15 cellular contexts compared by ENCODE assay signal in genomic region chr1:215749423-215749822, GRCh38.
DNase-seq lines count a peak whose midpoint lies in the region; TF ChIP-seq lines count a peak whose summit lies in the region.
"Had no signal": no experiment of that assay in that cellular context is flagged by ENCODE, and none has a peak within 500 bp of the region (broad histone marks: within the 10 kb centered on the region; RNA-seq: fewer than 3 reads in every experiment).

No MANE protein-coding gene starts in this region.

- BruUV-seq in mammary epithelial cell (replicated peaks; lab: Mats Ljungman, UMichigan) (no TSS peak), MCF 10A (replicated peaks; lab: Mats Ljungman, UMichigan) (no TSS peak)

- in situ Hi-C loops in mammary epithelial cell (cut with MboI; ENCODE audit: low sequenced_read_pairs in 2 of 2): no loop called here

- POLR2A ChIA-PET in MCF 10A (lab: Yijun Ruan, JAX): no interaction called here

- TF ChIP-seq CTCF in mammary epithelial cell (conservative IDR thresholded peaks at IDR 0.05 in 1 of 2, IDR thresholded peaks at IDR 0.05 in 1 of 2; ENCODE audit: extremely low read depth in 1 of 2, insufficient read depth in 1 of 2, low read depth in 1 of 2, low read length in 2 of 2) (no peak), MCF 10A (IDR thresholded peaks at IDR 0.05; ENCODE audit: unreplicated experiment) (no peak), foreskin fibroblast (IDR thresholded peaks at IDR 0.05; ENCODE audit: low read depth, low read length) (no peak)

- H3K9ac ChIP-seq in mammary epithelial cell (ENCODE audit: insufficient read depth, low read length): no peak overlapping the region

- DNase-seq in mammary epithelial cell (peak; percentile 37), MCF 10A (ENCODE audit: unreplicated experiment) (no peak), T1000 (lab: John Stamatoyannopoulos, UW) (peak; percentile 9), foreskin fibroblast (peak; percentile 16 to 69), H7 (no peak), AML-193 (lab: John Stamatoyannopoulos, UW) (no peak), hypothalamus (lab: John Stamatoyannopoulos, UW) (no peak)
- DNase-seq in stimulated activated CD4-positive, alpha-beta T cell treated with anti-CD3 and anti-CD28 coated beads, Interleukin-15, amount 100 ng/mL, for 24 hours: no peak
- DNase-seq: activated CD4-positive, CD25-positive, alpha-beta regulatory T cell; activated naive CD4-positive, alpha-beta T cell treated with anti-CD3 and anti-CD28 coated beads for 36 hours; cerebellar nuclear complex; NCI-H2227 treated with DMSO at 0.1 percent for 48 hours; OCI-M1; stomach had no signal

- WGBS in mammary epithelial cell (ENCODE audit: low coverage, missing lambda C conversion rate): 55% methylated on average over 4 of the region's 4 CpGs

- no peaks in the 10 kb centered on the region for H4K20me1 ChIP-seq in mammary epithelial cell (ENCODE audit: insufficient read depth, low read length)

- no peaks in the 10 kb centered on the region for H3K4me1 Mint-ChIP-seq in MCF 10A (ENCODE audit: insufficient read depth, unreplicated experiment)

- no peaks in the 10 kb centered on the region for H3K36me3 ChIP-seq in mammary epithelial cell (ENCODE audit: insufficient read depth, low read length)
- H3K36me3 ChIP-seq in H7 (replicated peaks; ENCODE audit: control insufficient read depth, insufficient read depth, low read length): no peaks in the 10 kb centered on the region
- H3K36me3 ChIP-seq: stomach had no signal

- H3K36me3 Mint-ChIP-seq in MCF 10A (ENCODE audit: insufficient read depth, unreplicated experiment): no peaks in the 10 kb centered on the region

- no peaks in the 10 kb centered on the region for H3K9me3 ChIP-seq in mammary epithelial cell (replicated peaks; ENCODE audit: insufficient read depth, low read length)
- H3K9me3 ChIP-seq: stomach had no signal

- H2AFZ ChIP-seq in mammary epithelial cell (ENCODE audit: low read depth, low read length): no peak overlapping the region

- H3K4me3 Mint-ChIP-seq in MCF 10A (ENCODE audit: unreplicated experiment): no peak overlapping the region
- H3K4me3 Mint-ChIP-seq: activated naive CD4-positive, alpha-beta T cell treated with anti-CD3 and anti-CD28 coated beads for 36 hours had no signal

- no peak overlapping the region for H3K27ac ChIP-seq in mammary epithelial cell (ENCODE audit: insufficient read depth, low read depth, low read length)
- H3K27ac ChIP-seq: 22Rv1, stomach had no signal

- H3K27ac Mint-ChIP-seq in MCF 10A (ENCODE audit: low read depth, unreplicated experiment): no peak overlapping the region
- H3K27ac Mint-ChIP-seq: activated naive CD4-positive, alpha-beta T cell treated with anti-CD3 and anti-CD28 coated beads for 36 hours had no signal

- no peak overlapping the region for H3K4me2 ChIP-seq in mammary epithelial cell (ENCODE audit: insufficient read depth, low read depth, low read length)

- H3K9me3 Mint-ChIP-seq in MCF 10A (ENCODE audit: unreplicated experiment): no peaks in the 10 kb centered on the region
- H3K9me3 Mint-ChIP-seq: activated naive CD4-positive, alpha-beta T cell treated with anti-CD3 and anti-CD28 coated beads for 36 hours had no signal

- H3K79me2 ChIP-seq in mammary epithelial cell (ENCODE audit: insufficient read depth, low read length): no peaks in the 10 kb centered on the region

- intact Hi-C loops in mammary epithelial cell (cut with micrococcal nuclease): no loop called here
- intact Hi-C loops in MCF 10A (cut with micrococcal nuclease): no loop called here

- dilution Hi-C loops in mammary epithelial cell (cut with HindIII; ENCODE audit: low sequenced_read_pairs): no loop called here

- no peak overlapping the region for H3K4me3 ChIP-seq in mammary epithelial cell (replicated peaks in 1 of 3; ENCODE audit: insufficient read depth in 1 of 3, low read depth in 2 of 3, low read length in 3 of 3)
- no peak overlapping the region for H3K4me3 ChIP-seq in foreskin fibroblast (ENCODE audit: low read depth in 1 of 2, low read length in 2 of 2)
- H3K4me3 ChIP-seq in H7 (ENCODE audit: insufficient read depth, low read depth, low read length): no peak overlapping the region
- H3K4me3 ChIP-seq: stomach had no signal

- CTCF ChIA-PET in mammary epithelial cell (lab: Charles Lee; ENCODE audit: low non-redundant PET): no interaction called here
- CTCF ChIA-PET in MCF 10A (lab: Yijun Ruan, JAX): no interaction called here

- H3K27me3 ChIP-seq in mammary epithelial cell (ENCODE audit: insufficient read depth, low read length): no peaks in the 10 kb centered on the region
- no peaks in the 10 kb centered on the region for H3K27me3 ChIP-seq in H7 (ENCODE audit: control insufficient read depth, insufficient read depth, low read length)
- H3K27me3 ChIP-seq: stomach had no signal

- H3K27me3 Mint-ChIP-seq in MCF 10A (ENCODE audit: insufficient read depth, unreplicated experiment): peaks cover 61% of the 10 kb centered on the region

- no peaks in the 10 kb centered on the region for H3K4me1 ChIP-seq in mammary epithelial cell (ENCODE audit: insufficient read depth, low read length)
- H3K4me1 ChIP-seq: stomach had no signal

Comparison
In these comparisons a context has a peak if more than half of its experiments do, and no peak if none do; other contexts are left out.
1. DNase-seq: peak in mammary epithelial cell (single experiment), T1000 (single experiment) and foreskin fibroblast (2 of 2); none in MCF 10A (single experiment), H7 (single experiment), stimulated activated CD4-positive, alpha-beta T cell treated with anti-CD3 and anti-CD28 coated beads, Interleukin-15, amount 100 ng/mL, for 24 hours (single experiment), AML-193 (0 of 2) and hypothalamus (0 of 51).